ENCODE assay signal across 1 cellular context in the genomic region with DNA sequence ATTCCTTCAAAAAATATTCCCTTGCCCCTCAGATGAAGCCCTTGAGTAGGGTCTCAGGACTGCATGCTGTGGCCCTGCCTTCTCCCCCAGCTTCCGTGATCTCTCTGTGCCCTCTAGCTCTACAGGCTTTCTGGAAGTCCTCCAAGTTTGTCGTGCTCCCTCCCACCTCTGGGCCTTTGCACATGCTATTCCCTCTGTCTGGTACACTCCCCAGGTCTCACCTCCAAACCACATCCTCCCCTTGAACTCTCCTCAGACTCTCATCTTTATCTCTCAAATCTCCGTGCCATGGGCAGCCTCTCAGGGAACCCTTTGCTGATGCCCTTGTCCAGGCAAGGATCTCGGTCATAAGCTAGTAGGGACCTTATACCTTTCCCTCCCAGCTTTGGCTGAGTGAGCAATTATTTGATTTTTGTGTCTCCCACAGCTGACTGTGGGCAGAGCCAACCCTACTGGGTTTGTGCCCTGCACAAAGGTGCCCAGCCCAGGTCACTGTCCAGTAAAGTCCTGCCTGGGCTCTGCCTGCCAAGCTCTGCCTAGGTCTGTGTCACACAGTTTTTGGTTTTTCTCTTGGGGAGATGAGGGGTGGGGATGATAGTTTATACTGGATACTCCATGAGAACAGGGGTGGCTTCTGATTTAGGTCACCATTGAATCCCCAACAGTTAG.
TF ChIP-seq lines count a peak whose summit lies in the region.

No MANE protein-coding gene starts in this region.

TF ChIP-seq in HEK293, 187 proteins besides CTCF, POLR2A, EP300 and RAD21 (continued from another document):
- TF ChIP-seq ZBTB10 (tag by site-specific recombination; IDR thresholded peaks at IDR 0.05), result no peak
- no peak for TF ChIP-seq ZNF571 (tag by site-specific recombination; IDR thresholded peaks at IDR 0.05)
- peak; percentile 52 for TF ChIP-seq ZNF341 (tag by site-specific recombination; IDR thresholded peaks at IDR 0.05; ENCODE audit: low read depth)
